ENCODE assay signal across 8 cellular contexts in the genomic region with DNA sequence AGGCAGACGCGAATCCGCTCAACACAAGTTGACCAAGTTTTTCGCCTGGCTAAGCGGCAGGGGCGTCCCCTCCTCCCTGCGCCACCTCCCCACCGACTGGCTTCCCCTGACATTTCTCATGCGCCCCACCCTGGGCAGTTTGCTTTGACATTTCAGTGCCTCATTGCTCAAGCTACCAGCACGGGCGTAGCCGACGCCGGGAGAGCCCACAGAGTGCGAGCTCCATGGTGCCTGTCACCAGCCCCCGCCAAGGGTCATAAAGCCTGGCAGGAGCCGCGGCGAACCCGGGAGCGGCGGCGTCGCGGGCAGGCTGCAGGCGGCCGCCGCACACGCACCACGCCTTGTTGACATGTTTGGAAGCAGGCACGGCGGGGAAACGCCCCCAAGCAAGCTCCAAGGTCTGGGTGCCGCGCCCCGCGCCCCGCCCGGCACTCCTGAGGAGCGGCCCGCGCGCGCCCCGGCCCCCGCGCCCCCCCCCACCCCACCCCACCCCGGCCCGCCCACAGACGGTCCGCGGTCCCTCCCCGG.
DNase-seq lines count a peak whose midpoint lies in the region; ATAC-seq and FAIRE-seq lines count a peak whose summit lies in the region.

No MANE protein-coding gene starts in this region.

- peak; percentile 47 for ATAC-seq in HG03439 (IDR thresholded peaks at IDR 0.05; ENCODE audit: unreplicated experiment)

- DNase-seq in GM19239 (ENCODE audit: insufficient read length, low spot score) (peak; percentile 41), NT2/D1 (ENCODE audit: low read depth, low spot score) (no peak), epithelial cell of prostate (ENCODE audit: low read depth, low spot score) (no peak)
- DNase-seq in activated CD8-positive, alpha-beta memory T cell treated with anti-CD3 and anti-CD28 coated beads, Interleukin-2, amount 50 U/mL, for 48 hours: peak; percentile 83
- peak; percentile 79 for DNase-seq in stimulated activated CD8-positive, alpha-beta memory T cell treated with anti-CD3 and anti-CD28 coated beads, Interleukin-4, amount 100 ng/mL, for 48 hours

- peak overlapping the region; percentile 79 for H3K4me2 ChIP-seq in BLaER1

- H3K4me3 ChIP-seq in BLaER1: peak overlapping the region; percentile 96
- H3K4me3 ChIP-seq in NT2/D1 (ENCODE audit: insufficient read length, low read depth): peak overlapping the region; percentile 77
- H3K4me3 ChIP-seq in mucosa of rectum (ENCODE audit: low read length in 2 of 2): peak overlapping the region; percentile 90

- H3K27me3 ChIP-seq in BLaER1: no peaks in the 10 kb centered on the region
- no peaks in the 10 kb centered on the region for H3K27me3 ChIP-seq in NT2/D1 (ENCODE audit: insufficient read depth, insufficient read length)
- no peaks in the 10 kb centered on the region for H3K27me3 ChIP-seq in mucosa of rectum (ENCODE audit: control insufficient read depth in 2 of 2, insufficient read depth in 2 of 2, low read length in 2 of 2)

- peaks cover 13% of the 10 kb centered on the region for H3K36me3 ChIP-seq in BLaER1
- H3K36me3 ChIP-seq in NT2/D1 (ENCODE audit: insufficient read depth, insufficient read length, low read length): peaks cover 8% of the 10 kb centered on the region
- H3K36me3 ChIP-seq in mucosa of rectum (ENCODE audit: control insufficient read depth in 2 of 2, insufficient read depth in 2 of 2, low read length in 2 of 2): no peaks in the 10 kb centered on the region

- H3K4me1 ChIP-seq in BLaER1 (peaks cover 43% of the 10 kb centered on the region), NT2/D1 (ENCODE audit: insufficient read depth, insufficient read length) (no peaks in the 10 kb centered on the region), mucosa of rectum (ENCODE audit: control insufficient read depth in 2 of 2, insufficient read depth in 2 of 2, low read length in 2 of 2) (peaks cover 9 to 32% of the 10 kb centered on the region in 2 donors)

- peak; percentile 88 for FAIRE-seq in GM19239 (lab: Jason Lieb, UNC)

- H3K9ac ChIP-seq in BLaER1 (peak overlapping the region; percentile 97), NT2/D1 (ENCODE audit: insufficient read length, low read depth) (peak overlapping the region; percentile 86), mucosa of rectum (ENCODE audit: low read depth in 1 of 2, low read length in 2 of 2) (peak overlapping the region; percentile 74 to 100)

- H3K9me3 ChIP-seq in BLaER1 (0 out of 2 replicates have a peak, but pooled peaks cover 8% of the 10 kb centered on the region), NT2/D1 (ENCODE audit: insufficient read depth, low read length) (no peaks in the 10 kb centered on the region), mucosa of rectum (ENCODE audit: control insufficient read depth in 2 of 2, low read length in 2 of 2) (no peaks in the 10 kb centered on the region)

- H4K20me1 ChIP-seq in BLaER1: peaks cover 51% of the 10 kb centered on the region

- peak overlapping the region; percentile 98 for H3K27ac ChIP-seq in BLaER1
- peak overlapping the region; percentile 89 for H3K27ac ChIP-seq in epithelial cell of prostate
- H3K27ac ChIP-seq in mucosa of rectum (ENCODE audit: low read depth in 2 of 2, low read length in 2 of 2): peak overlapping the region; percentile 100

Comparison
In these comparisons a context has a peak if more than half of its experiments do, and no peak if none do; other contexts are left out.
1. DNase-seq: peak in GM19239 (single experiment), activated CD8-positive, alpha-beta memory T cell treated with anti-CD3 and anti-CD28 coated beads, Interleukin-2, amount 50 U/mL, for 48 hours (single experiment) and stimulated activated CD8-positive, alpha-beta memory T cell treated with anti-CD3 and anti-CD28 coated beads, Interleukin-4, amount 100 ng/mL, for 48 hours (single experiment); none in NT2/D1 (single experiment) and epithelial cell of prostate (single experiment).
2. Peak in every context shown above with its lines, with median percentiles within 50 percentile points of each other: H3K27ac ChIP-seq, H3K4me3 ChIP-seq and H3K9ac ChIP-seq.